Comparison of ENCODE assay signal across 11 cellular contexts in genomic region chr15:68729789-68730201, GRCh38.
A peak's percentile ranks its signal among the peaks of the same experiment; 100 is the strongest.
DNase-seq lines count a peak whose midpoint lies in the region; ATAC-seq, FAIRE-seq and TF ChIP-seq lines count a peak whose summit lies in the region.
"Had no signal": no experiment of that assay in that cellular context is flagged by ENCODE, and none has a peak within 500 bp of the region (broad histone marks: within the 10 kb centered on the region; RNA-seq: fewer than 3 reads in every experiment).

No MANE protein-coding gene starts in this region.

- TF ChIP-seq POLR2A in thyroid gland (IDR thresholded peaks at IDR 0.05) (no peak), spleen (IDR thresholded peaks at IDR 0.05) (no peak)

- H3K4me3 Mint-ChIP-seq in endothelial cell (ENCODE audit: unreplicated experiment) (no peak overlapping the region), T-helper 17 cell (no peak overlapping the region)
- H3K4me3 Mint-ChIP-seq: endodermal cell; stimulated activated naive B cell treated with anti-CD40 and anti-IgM and Interleukin-4, amounts not matched to agents 10 μg/mL and 1 μg/mL and 100 μg/mL, for 72 hours had no signal

- H3K4me1 Mint-ChIP-seq in endothelial cell (ENCODE audit: unreplicated experiment) (peaks cover 35% of the 10 kb centered on the region), T-helper 17 cell (peaks cover 9% of the 10 kb centered on the region)

- FAIRE-seq in RCC 7860 (lab: Jason Lieb, UNC) = no peak

- H3K27ac Mint-ChIP-seq in endothelial cell (ENCODE audit: unreplicated experiment) (no peak overlapping the region), T-helper 17 cell (no peak overlapping the region)
- H3K27ac Mint-ChIP-seq: endodermal cell; stimulated activated naive B cell treated with anti-CD40 and anti-IgM and Interleukin-4, amounts not matched to agents 10 μg/mL and 1 μg/mL and 100 μg/mL, for 72 hours had no signal

- DNase-seq in RCC 7860 (ENCODE audit: low spot score) (peak; percentile 44), endothelial cell (ENCODE audit: low spot score) (peak; percentile 15), left kidney (ENCODE audit: low read depth, low spot score) (peak; percentile 38), thyroid gland (peak; percentile 58 to 71), T-helper 17 cell (no peak), spleen (no peak)
- DNase-seq: NK-92 treated with Interleukin-12 subunit alpha and Interleukin-12 subunit beta, amount 100 ng/mL, for 24 hours had no signal

- H3K27me3 Mint-ChIP-seq in endothelial cell (ENCODE audit: unreplicated experiment) = no peaks in the 10 kb centered on the region
- H3K27me3 Mint-ChIP-seq in T-helper 17 cell = peaks cover 6% of the 10 kb centered on the region

- H3K27ac ChIP-seq in thyroid gland = peak overlapping the region in 2 of 3 donors; percentile 50 to 54
- H3K27ac ChIP-seq in spleen = no peak overlapping the region

- H3K36me3 Mint-ChIP-seq in endothelial cell (ENCODE audit: low read depth, unreplicated experiment) (peaks cover 3% of the 10 kb centered on the region), T-helper 17 cell (ENCODE audit: low read depth) (no peaks in the 10 kb centered on the region)
- H3K36me3 Mint-ChIP-seq: stimulated activated naive B cell treated with anti-CD40 and anti-IgM and Interleukin-4, amounts not matched to agents 10 μg/mL and 1 μg/mL and 100 μg/mL, for 72 hours had no signal

- H3K36me3 ChIP-seq in thyroid gland (no peaks in the 10 kb centered on the region), spleen (no peaks in the 10 kb centered on the region)

- 0 to 3% methylated on average over 3 to 6 of the region's 7 CpGs for WGBS in thyroid gland, 2 donors
- WGBS in spleen, 5 donors = 27 to 67% (median 48%) methylated on average over 2 to 7 of the region's 7 CpGs

- intact Hi-C loops in thyroid gland (cut with DNase I) = loop anchor here (5.0 kb wide), 1 partner anchor 148 kb away; no protein-coding TSS in a partner anchor
- intact Hi-C loops in spleen (cut with DNase I; ENCODE audit: low total_unique reads) = loop anchor here (5.0 kb wide), 1 partner anchor 148 kb away; no protein-coding TSS in a partner anchor

- H3K9me3 ChIP-seq in thyroid gland (no peaks in the 10 kb centered on the region), T-helper 17 cell (ENCODE audit: control insufficient read depth, low read length, poor library complexity, severe bottlenecking) (no peaks in the 10 kb centered on the region), spleen (no peaks in the 10 kb centered on the region)
- H3K9me3 ChIP-seq: Caco-2 had no signal

- ATAC-seq in T-helper 17 cell = no peak
- ATAC-seq in HG03039 (IDR thresholded peaks at IDR 0.05; ENCODE audit: unreplicated experiment) = no peak

- no peak overlapping the region for H3K4me3 ChIP-seq in thyroid gland (replicated peaks in 1 of 3)
- no peak overlapping the region for H3K4me3 ChIP-seq in spleen

- H3K27me3 ChIP-seq in thyroid gland (no peaks in the 10 kb centered on the region), spleen (replicated peaks in 1 of 7) (no peaks in the 10 kb centered on the region)

- no peak for TF ChIP-seq CTCF in endothelial cell (IDR thresholded peaks at IDR 0.05; ENCODE audit: unreplicated experiment)
- no peak for TF ChIP-seq CTCF in thyroid gland (IDR thresholded peaks at IDR 0.05)
- TF ChIP-seq CTCF in spleen (IDR thresholded peaks at IDR 0.05 in 8 of 11, conservative IDR thresholded peaks at IDR 0.05 in 3 of 11) = no peak

- H3K9me3 Mint-ChIP-seq in endothelial cell (ENCODE audit: unreplicated experiment) = no peaks in the 10 kb centered on the region
- H3K9me3 Mint-ChIP-seq: endodermal cell; stimulated activated naive B cell treated with anti-CD40 and anti-IgM and Interleukin-4, amounts not matched to agents 10 μg/mL and 1 μg/mL and 100 μg/mL, for 72 hours had no signal

- H3K4me1 ChIP-seq in thyroid gland = peaks cover 8 to 17% of the 10 kb centered on the region in 2 donors
- H3K4me1 ChIP-seq in spleen = peaks cover 2 to 46% (median 25%) of the 10 kb centered on the region in 6 donors

Comparison
In these comparisons a context has a peak if more than half of its experiments do, and no peak if none do; other contexts are left out.
1. DNase-seq: peak in RCC 7860 (single experiment), endothelial cell (single experiment), left kidney (single experiment) and thyroid gland (2 of 2); none in T-helper 17 cell (0 of 3) and spleen (single experiment).
2. H3K27ac ChIP-seq: peak in thyroid gland (2 of 3); none in spleen (0 of 8).